In genomic region chr9:41189217-41189616, GRCh38 we compare ENCODE assay signal across 8 cellular contexts. TPM values are rescaled to one million over a fixed set of nuclear protein-coding genes. Genes with fewer than 3 reads are reported as not detected.
DNase-seq lines count a peak whose midpoint lies in the region; ATAC-seq and TF ChIP-seq lines count a peak whose summit lies in the region.
"Not testable (repeated sequence)": the region's sequence is repeated elsewhere in the genome, so short reads cannot be mapped to it uniquely, and the experiment has no call there.

Gene ZNG1F (minus strand): TSS chr9:41189317. CDS start chr9:41189258, 59 bp downstream.

- H4K20me1 ChIP-seq in Karpas-422 (ENCODE audit: insufficient read depth, low read depth, low read length); mammary epithelial cell (ENCODE audit: insufficient read depth, low read length); neural cell (ENCODE audit: insufficient read depth): not testable (repeated sequence)

- WGBS in mammary epithelial cell (ENCODE audit: low coverage, missing lambda C conversion rate): no CpG with 5 or more reads among the region's 31 CpGs
- no CpG with 5 or more reads among the region's 31 CpGs for WGBS in spleen, 5 donors

- H3K27ac Mint-ChIP-seq in activated B cell treated with CpG ODN at 0.5 μM for 24 hours; activated T-helper 2 cell treated with anti-CD3 and anti-CD28 coated beads, Interferon-gamma antibody, Interleukin-2, Interleukin-4, amounts not matched to agents 10 μg/mL and 5 μg/mL and 100 μg/mL, durations not matched to agents 14 hours and 24 hours and 36 hours: not testable (repeated sequence)

- not testable (repeated sequence) for H3K4me1 Mint-ChIP-seq in activated B cell treated with CpG ODN at 0.5 μM for 24 hours; activated T-helper 2 cell treated with anti-CD3 and anti-CD28 coated beads, Interferon-gamma antibody, Interleukin-2, Interleukin-4, amounts not matched to agents 10 μg/mL and 5 μg/mL and 100 μg/mL, durations not matched to agents 14 hours and 24 hours and 36 hours (ENCODE audit: low read depth)

- not testable (repeated sequence) for H2AFZ ChIP-seq in Karpas-422 (ENCODE audit: low read length); mammary epithelial cell (ENCODE audit: low read depth, low read length); neural cell (ENCODE audit: low read depth, low read length)

- intact Hi-C loops in activated B cell treated with CpG ODN at 0.5 μM for 24 hours (cut with micrococcal nuclease); activated T-helper 2 cell treated with anti-CD3 and anti-CD28 coated beads, Interferon-gamma antibody, Interleukin-2, Interleukin-4, amounts not matched to agents 10 μg/mL and 5 μg/mL and 100 μg/mL, durations not matched to agents 14 hours and 24 hours and 36 hours (cut with micrococcal nuclease); mammary epithelial cell (cut with micrococcal nuclease); spleen (cut with DNase I; ENCODE audit: low total_unique reads); vagina (cut with DNase I): not testable (repeated sequence)

- TF ChIP-seq POLR2A in spleen (IDR thresholded peaks at IDR 0.05); vagina (IDR thresholded peaks at IDR 0.05): not testable (repeated sequence)

- in situ Hi-C loops in mammary epithelial cell (cut with MboI; ENCODE audit: low sequenced_read_pairs in 2 of 2): not testable (repeated sequence)

- dilution Hi-C loops in mammary epithelial cell (cut with HindIII; ENCODE audit: low sequenced_read_pairs): not testable (repeated sequence)

- H3K27me3 ChIP-seq in Karpas-422 (ENCODE audit: low read length); mammary epithelial cell (ENCODE audit: insufficient read depth, low read length); cardiac muscle cell; neural cell (ENCODE audit: insufficient read depth, low read depth, low read length); spleen (replicated peaks in 1 of 7); vagina: not testable (repeated sequence)

- ATAC-seq in activated B cell treated with CpG ODN at 0.5 μM for 24 hours (ENCODE audit: low read depth): not testable (repeated sequence)

- H3K9me3 ChIP-seq in Karpas-422 (ENCODE audit: low read length); mammary epithelial cell (replicated peaks; ENCODE audit: insufficient read depth, low read length); cardiac muscle cell (ENCODE audit: low read depth); neural cell (ENCODE audit: low read length); spleen; vagina: not testable (repeated sequence)

- H3K36me3 Mint-ChIP-seq in activated B cell treated with CpG ODN at 0.5 μM for 24 hours (ENCODE audit: low read depth); activated T-helper 2 cell treated with anti-CD3 and anti-CD28 coated beads, Interferon-gamma antibody, Interleukin-2, Interleukin-4, amounts not matched to agents 10 μg/mL and 5 μg/mL and 100 μg/mL, durations not matched to agents 14 hours and 24 hours and 36 hours (ENCODE audit: low read depth): not testable (repeated sequence)

- TF ChIP-seq CTCF in activated B cell treated with CpG ODN at 0.5 μM for 24 hours (IDR thresholded peaks at IDR 0.05); mammary epithelial cell (conservative IDR thresholded peaks at IDR 0.05 in 1 of 2, IDR thresholded peaks at IDR 0.05 in 1 of 2; ENCODE audit: extremely low read depth in 1 of 2, insufficient read depth in 1 of 2, low read depth in 1 of 2, low read length in 2 of 2); cardiac muscle cell (IDR thresholded peaks at IDR 0.05; ENCODE audit: low read depth, low read length); neural cell (IDR thresholded peaks at IDR 0.05; ENCODE audit: poor library complexity, severe bottlenecking); spleen (IDR thresholded peaks at IDR 0.05 in 8 of 11, conservative IDR thresholded peaks at IDR 0.05 in 3 of 11); vagina (IDR thresholded peaks at IDR 0.05): not testable (repeated sequence)

- H3K9me2 ChIP-seq in Karpas-422 (replicated peaks; ENCODE audit: insufficient read depth, low read length); neural cell (ENCODE audit: insufficient read depth, low read length): not testable (repeated sequence)

- H3K4me3 Mint-ChIP-seq in activated B cell treated with CpG ODN at 0.5 μM for 24 hours; activated T-helper 2 cell treated with anti-CD3 and anti-CD28 coated beads, Interferon-gamma antibody, Interleukin-2, Interleukin-4, amounts not matched to agents 10 μg/mL and 5 μg/mL and 100 μg/mL, durations not matched to agents 14 hours and 24 hours and 36 hours (ENCODE audit: low read depth): not testable (repeated sequence)

- not testable (repeated sequence) for DNase-seq in Karpas-422; activated B cell treated with CpG ODN at 0.5 μM for 24 hours; activated T-helper 2 cell treated with anti-CD3 and anti-CD28 coated beads, Interferon-gamma antibody, Interleukin-2, Interleukin-4, amounts not matched to agents 10 μg/mL and 5 μg/mL and 100 μg/mL, durations not matched to agents 14 hours and 24 hours and 36 hours (ENCODE audit: low spot score); mammary epithelial cell; cardiac muscle cell (ENCODE audit: low read depth in 1 of 2, low spot score in 1 of 2); spleen; vagina (ENCODE audit: extremely low spot score in 2 of 2)

- TF ChIP-seq RAD21 in neural cell (conservative IDR thresholded peaks at IDR 0.05): not testable (repeated sequence)

- not testable (repeated sequence) for H3K4me3 ChIP-seq in Karpas-422 (ENCODE audit: low read length); mammary epithelial cell (replicated peaks in 1 of 3; ENCODE audit: insufficient read depth in 1 of 3, low read depth in 2 of 3, low read length in 3 of 3); cardiac muscle cell; neural cell (ENCODE audit: low read length); spleen; vagina

- H3K4me1 ChIP-seq in Karpas-422 (ENCODE audit: low read length); mammary epithelial cell (ENCODE audit: insufficient read depth, low read length); cardiac muscle cell (ENCODE audit: low read depth); spleen; vagina: not testable (repeated sequence)

- not testable (repeated sequence) for H3F3A ChIP-seq in neural cell (ENCODE audit: insufficient read depth, low read length, poor library complexity, severe bottlenecking)

- not testable (repeated sequence) for H3K27ac ChIP-seq in Karpas-422 (ENCODE audit: low read length); mammary epithelial cell (ENCODE audit: insufficient read depth, low read depth, low read length); cardiac muscle cell; neural cell (ENCODE audit: low read length); spleen; vagina

- not testable (repeated sequence) for H3K9ac ChIP-seq in Karpas-422 (ENCODE audit: low read length); mammary epithelial cell (ENCODE audit: insufficient read depth, low read length); neural cell (ENCODE audit: low read length)

- H3K27me3 Mint-ChIP-seq in activated B cell treated with CpG ODN at 0.5 μM for 24 hours; activated T-helper 2 cell treated with anti-CD3 and anti-CD28 coated beads, Interferon-gamma antibody, Interleukin-2, Interleukin-4, amounts not matched to agents 10 μg/mL and 5 μg/mL and 100 μg/mL, durations not matched to agents 14 hours and 24 hours and 36 hours (ENCODE audit: low read depth): not testable (repeated sequence)

- not testable (repeated sequence) for BruUV-seq in mammary epithelial cell (replicated peaks; lab: Mats Ljungman, UMichigan)

- TF ChIP-seq EP300 in neural cell (conservative IDR thresholded peaks at IDR 0.05; ENCODE audit: poor library complexity, severe bottlenecking): not testable (repeated sequence)

- not testable (repeated sequence) for H3K79me2 ChIP-seq in Karpas-422 (ENCODE audit: low read length); mammary epithelial cell (ENCODE audit: insufficient read depth, low read length); neural cell (replicated peaks; ENCODE audit: insufficient read depth, low read length)

- POLR2A ChIA-PET in activated B cell treated with CpG ODN at 0.5 μM for 24 hours (lab: Charles Lee): not testable (repeated sequence)

- H3K4me2 ChIP-seq in Karpas-422 (ENCODE audit: low read depth, low read length, poor library complexity, severe bottlenecking); mammary epithelial cell (ENCODE audit: insufficient read depth, low read depth, low read length); neural cell (ENCODE audit: low read length): not testable (repeated sequence)

- H3K9me3 Mint-ChIP-seq in activated B cell treated with CpG ODN at 0.5 μM for 24 hours; activated T-helper 2 cell treated with anti-CD3 and anti-CD28 coated beads, Interferon-gamma antibody, Interleukin-2, Interleukin-4, amounts not matched to agents 10 μg/mL and 5 μg/mL and 100 μg/mL, durations not matched to agents 14 hours and 24 hours and 36 hours: not testable (repeated sequence)

- not testable (repeated sequence) for H3K36me3 ChIP-seq in Karpas-422 (ENCODE audit: insufficient read depth, low read length); mammary epithelial cell (ENCODE audit: insufficient read depth, low read length); cardiac muscle cell; neural cell (ENCODE audit: insufficient read depth, low read length); spleen; vagina

- CTCF ChIA-PET in activated B cell treated with CpG ODN at 0.5 μM for 24 hours (lab: Charles Lee); mammary epithelial cell (lab: Charles Lee; ENCODE audit: low non-redundant PET): not testable (repeated sequence)

RNA-seq across cellular contexts. Expression of gene ZNG1F, which starts in this region (rescaled TPM):
- total RNA-seq in Karpas-422 (2014; rRNA removed; shearing (Covaris generic); ENCODE audit: low replicate concordance): 8.4 and 22.4 TPM in 2 replicates
- total RNA-seq in activated B cell treated with CpG ODN at 0.5 μM for 24 hours: 13.6 and 17.7 TPM in 2 replicates
- 8.5 and 11.4 TPM in 2 replicates for total RNA-seq in activated T-helper 2 cell treated with anti-CD3 and anti-CD28 coated beads, Interferon-gamma antibody, Interleukin-2, Interleukin-4, amounts not matched to agents 10 μg/mL and 5 μg/mL and 100 μg/mL, durations not matched to agents 14 hours and 24 hours and 36 hours
- total RNA-seq in mammary epithelial cell: 10 to 100 TPM; 15.5 to 24.5 TPM
- polyA plus RNA-seq in mammary epithelial cell: 18.0 TPM
- polyA minus RNA-seq in mammary epithelial cell: 51.1 TPM
- total RNA-seq in cardiac muscle cell: 4.4 and 53.8 TPM in 2 replicates
- polyA plus RNA-seq in cardiac muscle cell: 13.2 and 19.2 TPM in 2 replicates
- polyA plus RNA-seq in neural cell: 21.0 and 30.9 TPM in 2 replicates
- 14.1 and 25.9 TPM in 2 replicates for polyA minus RNA-seq in neural cell
- 10 to 100 TPM in 6 of 7 donors, 1 to 10 TPM in 1; 5.7 to 23.7 (median 17.6) TPM for total RNA-seq in spleen
- polyA plus RNA-seq in spleen: 10 to 100 TPM; 21.2 to 47.4 (median 21.3) TPM
- 14.5 TPM for total RNA-seq in vagina
